In genomic region chr16:65214196-65214595, GRCh38 we compare ENCODE assay signal across 18 cellular contexts.
"Had no signal": no experiment of that assay in that cellular context is flagged by ENCODE, and none has a peak within 500 bp of the region (broad histone marks: within the 10 kb centered on the region; RNA-seq: fewer than 3 reads in every experiment).

No MANE protein-coding gene starts in this region.

- H3K4me1 Mint-ChIP-seq: mesothelial cell of epicardium; nephron; stimulated activated naive B cell treated with anti-CD40 and anti-IgM and Interleukin-4, amounts not matched to agents 10 μg/mL and 1 μg/mL and 100 μg/mL, for 72 hours had no signal

- H3K36me3 Mint-ChIP-seq: activated naive CD4-positive, alpha-beta T cell treated with anti-CD3 and anti-CD28 coated beads, Interleukin-2, amount 50 U/mL, for 72 hours; mesothelial cell of epicardium; stimulated activated naive B cell treated with anti-CD40 and anti-IgM and Interleukin-4, amounts not matched to agents 10 μg/mL and 1 μg/mL and 100 μg/mL, for 72 hours had no signal

- H3K27ac Mint-ChIP-seq: activated naive CD4-positive, alpha-beta T cell treated with anti-CD3 and anti-CD28 coated beads, Interleukin-2, amount 50 U/mL, for 72 hours; activated T-helper 1 cell treated with anti-CD3 and anti-CD28 coated beads, Interleukin-12 subunit alpha, Interleukin-12 subunit beta, Interleukin-2, Interleukin-4 antibody, amounts not matched to agents 30 ng/mL and 10 ng/mL and 1 ng/mL, durations not matched to agents 14 hours and 24 hours and 36 hours; endodermal cell; mesothelial cell of epicardium; nephron; stimulated activated naive B cell treated with anti-CD40 and anti-IgM and Interleukin-4, amounts not matched to agents 10 μg/mL and 1 μg/mL and 100 μg/mL, for 72 hours; T-helper 1 cell treated with Interleukin-12 subunit alpha and Interleukin-12 subunit beta and Interleukin-4 antibody, amounts not matched to agents 30 μg/mL and 1 μg/mL, for 36 hours had no signal

- H3K4me3 Mint-ChIP-seq: activated T-helper 1 cell treated with anti-CD3 and anti-CD28 coated beads, Interleukin-12 subunit alpha, Interleukin-12 subunit beta, Interleukin-2, Interleukin-4 antibody, amounts not matched to agents 30 ng/mL and 10 ng/mL and 1 ng/mL, durations not matched to agents 14 hours and 24 hours and 36 hours; endodermal cell; mesothelial cell of epicardium; nephron; stimulated activated naive B cell treated with anti-CD40 and anti-IgM and Interleukin-4, amounts not matched to agents 10 μg/mL and 1 μg/mL and 100 μg/mL, for 72 hours; T-helper 1 cell treated with Interleukin-12 subunit alpha and Interleukin-12 subunit beta and Interleukin-4 antibody, amounts not matched to agents 30 μg/mL and 1 μg/mL, for 36 hours had no signal

- H3K27me3 ChIP-seq: adrenal gland, sigmoid colon, thyroid gland had no signal

- DNase-seq: activated CD4-positive, alpha-beta T cell treated with anti-CD3 and anti-CD28 coated beads for 1 hour; activated CD4-positive, alpha-beta T cell treated with anti-CD3 and anti-CD28 coated beads, Interleukin-2, amount 50 U/mL, for 4 hours; activated gamma-delta T cell treated with Interleukin-2 at 50 U/mL for 16 hours; adrenal gland; endodermal cell; hippocampal formation; islet precursor cell; lower lobe of right lung; nucleus accumbens; sigmoid colon; stimulated activated naive B cell treated with anti-CD40 and anti-IgM and Interleukin-4, amounts not matched to agents 10 μg/mL and 1 μg/mL and 100 μg/mL, for 72 hours; thyroid gland had no signal

- H3K27ac ChIP-seq: adrenal gland, lower lobe of right lung, sigmoid colon, thyroid gland had no signal

- ATAC-seq: activated naive CD4-positive, alpha-beta T cell treated with anti-CD3 and anti-CD28 coated beads, Interleukin-2, amount 50 U/mL, for 72 hours; lower lobe of right lung; stimulated activated naive B cell treated with anti-CD40 and anti-IgM and Interleukin-4, amounts not matched to agents 10 μg/mL and 1 μg/mL and 100 μg/mL, for 72 hours had no signal

- H3K4me1 ChIP-seq: adrenal gland, lower lobe of right lung, sigmoid colon, thyroid gland had no signal

- H3K36me3 ChIP-seq: adrenal gland, lower lobe of right lung, sigmoid colon, thyroid gland had no signal

- H3K4me3 ChIP-seq: adrenal gland, lower lobe of right lung, sigmoid colon, thyroid gland had no signal

- H3K27me3 Mint-ChIP-seq: stimulated activated naive B cell treated with anti-CD40 and anti-IgM and Interleukin-4, amounts not matched to agents 10 μg/mL and 1 μg/mL and 100 μg/mL, for 72 hours had no signal

- H3K9me3 ChIP-seq: adrenal gland, lower lobe of right lung, sigmoid colon, thyroid gland had no signal

- FAIRE-seq: colon had no signal

- H3K9me3 Mint-ChIP-seq: endodermal cell, mesothelial cell of epicardium, nephron had no signal
